11 cellular contexts compared by ENCODE assay signal in the genomic region with DNA sequence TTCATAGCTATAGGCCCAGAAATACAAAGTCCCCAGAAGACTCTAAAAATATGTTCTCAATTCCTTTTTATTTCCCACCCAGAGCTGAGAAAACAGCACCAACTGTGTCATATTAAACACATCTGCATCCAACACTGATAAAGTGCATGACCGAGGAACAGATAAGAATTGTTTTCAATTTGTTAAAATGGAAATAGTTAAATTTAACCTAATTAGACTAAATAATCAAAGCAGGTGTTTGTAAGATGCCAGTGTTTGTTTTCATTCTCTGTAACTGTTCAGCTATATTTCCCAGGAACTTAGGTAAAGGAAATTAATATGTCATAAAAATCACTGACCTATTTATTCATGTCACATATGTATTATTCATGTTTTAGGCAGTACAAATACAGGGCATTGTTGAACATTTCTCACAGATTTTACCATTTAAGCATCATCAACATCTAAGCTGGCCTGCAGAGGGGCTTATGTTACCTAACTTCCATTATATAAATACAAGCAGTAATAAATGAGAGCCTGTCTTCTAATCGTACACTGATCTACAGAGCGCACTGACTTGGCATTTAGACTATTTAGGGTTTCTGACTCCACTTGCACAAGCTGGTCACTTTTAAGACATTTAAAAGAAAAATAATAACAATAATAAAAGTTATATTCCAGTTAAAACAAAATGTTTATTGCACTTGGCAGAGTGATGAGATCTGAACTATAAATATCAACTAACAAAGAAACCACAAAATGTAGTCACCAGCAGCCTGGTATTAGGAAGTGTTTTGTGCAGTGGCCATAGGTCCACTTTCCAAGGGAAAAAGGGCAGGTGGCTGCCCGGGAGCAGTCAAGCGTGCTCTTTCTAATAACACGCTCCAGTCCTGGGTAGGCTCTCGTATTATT.
DNase-seq lines count a peak whose midpoint lies in the region; FAIRE-seq and TF ChIP-seq lines count a peak whose summit lies in the region.
"Had no signal": no experiment of that assay in that cellular context is flagged by ENCODE, and none has a peak within 500 bp of the region (broad histone marks: within the 10 kb centered on the region; RNA-seq: fewer than 3 reads in every experiment).

No MANE protein-coding gene starts in this region.

- H3K4ac ChIP-seq in mesendoderm (ENCODE audit: low read depth, low read length): no peak overlapping the region

- no peaks in the 10 kb centered on the region for H3K79me2 ChIP-seq in mesendoderm (ENCODE audit: control insufficient read depth, insufficient read depth, low read length)

- H3K79me1 ChIP-seq in mesendoderm (ENCODE audit: low read length): no peaks in the 10 kb centered on the region

- H3K36me3 Mint-ChIP-seq in activated T-helper 2 cell treated with anti-CD3 and anti-CD28 coated beads, Interferon-gamma antibody, Interleukin-2, Interleukin-4, amounts not matched to agents 10 μg/mL and 5 μg/mL and 100 μg/mL, durations not matched to agents 14 hours and 24 hours and 36 hours (ENCODE audit: low read depth): peaks cover 29% of the 10 kb centered on the region

- H3K23ac ChIP-seq in mesendoderm (ENCODE audit: low read length): no peak overlapping the region

- no peak overlapping the region for H3K4me3 Mint-ChIP-seq in activated T-helper 2 cell treated with anti-CD3 and anti-CD28 coated beads, Interferon-gamma antibody, Interleukin-2, Interleukin-4, amounts not matched to agents 10 μg/mL and 5 μg/mL and 100 μg/mL, durations not matched to agents 14 hours and 24 hours and 36 hours (ENCODE audit: low read depth)

- no peak overlapping the region for H2BK15ac ChIP-seq in mesendoderm (replicated peaks; ENCODE audit: low read depth)

- no peaks in the 10 kb centered on the region for H3K9me3 Mint-ChIP-seq in activated T-helper 2 cell treated with anti-CD3 and anti-CD28 coated beads, Interferon-gamma antibody, Interleukin-2, Interleukin-4, amounts not matched to agents 10 μg/mL and 5 μg/mL and 100 μg/mL, durations not matched to agents 14 hours and 24 hours and 36 hours

- H3K4me3 ChIP-seq in AG04450 (ENCODE audit: low read depth, low read length): no peak overlapping the region
- H3K4me3 ChIP-seq in mesendoderm (ENCODE audit: low read length): no peak overlapping the region
- no peak overlapping the region for H3K4me3 ChIP-seq in lower leg skin (ENCODE audit: low read depth, poor library complexity, severe bottlenecking)

- no peak for FAIRE-seq in HTR-8/SVneo (lab: Jason Lieb, UNC)
- FAIRE-seq: colon had no signal

- H3K9ac ChIP-seq in mesendoderm (ENCODE audit: low read length): no peak overlapping the region

- no CpG with 5 or more reads among the region's 7 CpGs for WGBS in mesendoderm (ENCODE audit: extremely low coverage, insufficient coverage, low lambda C conversion rate)
- WGBS in lower leg skin, 2 donors: 53 to 58% methylated on average over 7 of the region's 7 CpGs

- H3K27me3 ChIP-seq in AG04450 (ENCODE audit: control insufficient read depth, insufficient read depth, low read length): no peaks in the 10 kb centered on the region
- H3K27me3 ChIP-seq in mesendoderm (ENCODE audit: insufficient read depth, low read length, poor library complexity): no peaks in the 10 kb centered on the region

- H3K27ac Mint-ChIP-seq in activated T-helper 2 cell treated with anti-CD3 and anti-CD28 coated beads, Interferon-gamma antibody, Interleukin-2, Interleukin-4, amounts not matched to agents 10 μg/mL and 5 μg/mL and 100 μg/mL, durations not matched to agents 14 hours and 24 hours and 36 hours: no peak overlapping the region

- POLR2A ChIA-PET in AG04450 (lab: Yijun Ruan, JAX): interaction anchor here (0.6 to 1.8 kb wide), 6 partner anchors 20 to 91 kb away, joined by 3 to 11 read pairs (median 5); a partner anchor contains a TSS

- no peaks in the 10 kb centered on the region for H3K27me3 Mint-ChIP-seq in activated T-helper 2 cell treated with anti-CD3 and anti-CD28 coated beads, Interferon-gamma antibody, Interleukin-2, Interleukin-4, amounts not matched to agents 10 μg/mL and 5 μg/mL and 100 μg/mL, durations not matched to agents 14 hours and 24 hours and 36 hours (ENCODE audit: low read depth)

- H3K56ac ChIP-seq in mesendoderm (ENCODE audit: low read length): no peak overlapping the region

- no peak overlapping the region for H3K18ac ChIP-seq in mesendoderm (ENCODE audit: low read length)

- no peaks in the 10 kb centered on the region for H3K36me3 ChIP-seq in mesendoderm (ENCODE audit: control insufficient read depth, insufficient read depth, low read length)

- H2BK120ac ChIP-seq in mesendoderm (ENCODE audit: low read depth, low read length): peak overlapping the region; percentile 82

- DNase-seq in AG04450 (ENCODE audit: low read depth, low spot score) (peak; percentile 56), HTR-8/SVneo (ENCODE audit: insufficient read length, low spot score) (peak; percentile 63), cerebellar cortex (ENCODE audit: low spot score) (peak; percentile 49), mesendoderm (no peak), lower leg skin (ENCODE audit: low spot score in 2 of 2) (no peak), COLO829 (ENCODE audit: low spot score) (no peak), D341Med (ENCODE audit: low spot score) (no peak)
- no peak for DNase-seq in activated T-helper 2 cell treated with anti-CD3 and anti-CD28 coated beads, Interferon-gamma antibody, Interleukin-2, Interleukin-4, amounts not matched to agents 10 μg/mL and 5 μg/mL and 100 μg/mL, durations not matched to agents 14 hours and 24 hours and 36 hours (ENCODE audit: low spot score)
- DNase-seq: GF-D8; stimulated activated CD4-positive, alpha-beta T cell treated with anti-CD3 and anti-CD28 coated beads, Interleukin-1b, Interleukin-23, amount 100 ng/mL, for 48 hours had no signal

- no peaks in the 10 kb centered on the region for H3K9me3 ChIP-seq in AG04450 (ENCODE audit: control insufficient read depth, insufficient read depth, low read length)

- peaks cover 16% of the 10 kb centered on the region for H3K4me1 Mint-ChIP-seq in activated T-helper 2 cell treated with anti-CD3 and anti-CD28 coated beads, Interferon-gamma antibody, Interleukin-2, Interleukin-4, amounts not matched to agents 10 μg/mL and 5 μg/mL and 100 μg/mL, durations not matched to agents 14 hours and 24 hours and 36 hours (ENCODE audit: low read depth)

- TF ChIP-seq CTCF in AG04450 (IDR thresholded peaks at IDR 0.05; ENCODE audit: low read depth, low read length): no peak
- TF ChIP-seq CTCF in lower leg skin (IDR thresholded peaks at IDR 0.05): no peak

- no peaks in the 10 kb centered on the region for H3K4me1 ChIP-seq in mesendoderm (ENCODE audit: control insufficient read depth, low read depth, low read length)

- intact Hi-C loops in lower leg skin (cut with DNase I; ENCODE audit: low total_unique reads): no loop called here
- intact Hi-C loops in activated T-helper 2 cell treated with anti-CD3 and anti-CD28 coated beads, Interferon-gamma antibody, Interleukin-2, Interleukin-4, amounts not matched to agents 10 μg/mL and 5 μg/mL and 100 μg/mL, durations not matched to agents 14 hours and 24 hours and 36 hours (cut with micrococcal nuclease): no loop called here

- no peak overlapping the region for H3K4me2 ChIP-seq in mesendoderm (ENCODE audit: low read length)

- H3K27ac ChIP-seq in AG04450 (ENCODE audit: low read depth, low read length) (peak overlapping the region; percentile 49), mesendoderm (ENCODE audit: low read depth, low read length) (no peak overlapping the region)

- no peak for TF ChIP-seq POLR2A in lower leg skin (IDR thresholded peaks at IDR 0.05)

- H4K8ac ChIP-seq in mesendoderm (ENCODE audit: low read depth, low read length): no peak overlapping the region

- no peak overlapping the region for H4K5ac ChIP-seq in mesendoderm (ENCODE audit: low read length)

- CTCF ChIA-PET in AG04450 (lab: Charles Lee): interaction anchor here (0.7 to 1.3 kb wide), 6 partner anchors 39 to 366 kb away, joined by 3 to 8 read pairs (median 4); no protein-coding TSS in a partner anchor

- H2BK5ac ChIP-seq in mesendoderm (ENCODE audit: low read length): no peak overlapping the region

- no peak overlapping the region for H2AK5ac ChIP-seq in mesendoderm (ENCODE audit: low read length)

Comparison
In these comparisons a context has a peak if more than half of its experiments do, and no peak if none do; other contexts are left out.
1. DNase-seq: peak in AG04450 (single experiment), HTR-8/SVneo (single experiment) and cerebellar cortex (single experiment); none in mesendoderm (single experiment), lower leg skin (0 of 2), COLO829 (single experiment), activated T-helper 2 cell treated with anti-CD3 and anti-CD28 coated beads, Interferon-gamma antibody, Interleukin-2, Interleukin-4, amounts not matched to agents 10 μg/mL and 5 μg/mL and 100 μg/mL, durations not matched to agents 14 hours and 24 hours and 36 hours (single experiment) and D341Med (single experiment).